8 cellular contexts compared by ENCODE assay signal in the genomic region with DNA sequence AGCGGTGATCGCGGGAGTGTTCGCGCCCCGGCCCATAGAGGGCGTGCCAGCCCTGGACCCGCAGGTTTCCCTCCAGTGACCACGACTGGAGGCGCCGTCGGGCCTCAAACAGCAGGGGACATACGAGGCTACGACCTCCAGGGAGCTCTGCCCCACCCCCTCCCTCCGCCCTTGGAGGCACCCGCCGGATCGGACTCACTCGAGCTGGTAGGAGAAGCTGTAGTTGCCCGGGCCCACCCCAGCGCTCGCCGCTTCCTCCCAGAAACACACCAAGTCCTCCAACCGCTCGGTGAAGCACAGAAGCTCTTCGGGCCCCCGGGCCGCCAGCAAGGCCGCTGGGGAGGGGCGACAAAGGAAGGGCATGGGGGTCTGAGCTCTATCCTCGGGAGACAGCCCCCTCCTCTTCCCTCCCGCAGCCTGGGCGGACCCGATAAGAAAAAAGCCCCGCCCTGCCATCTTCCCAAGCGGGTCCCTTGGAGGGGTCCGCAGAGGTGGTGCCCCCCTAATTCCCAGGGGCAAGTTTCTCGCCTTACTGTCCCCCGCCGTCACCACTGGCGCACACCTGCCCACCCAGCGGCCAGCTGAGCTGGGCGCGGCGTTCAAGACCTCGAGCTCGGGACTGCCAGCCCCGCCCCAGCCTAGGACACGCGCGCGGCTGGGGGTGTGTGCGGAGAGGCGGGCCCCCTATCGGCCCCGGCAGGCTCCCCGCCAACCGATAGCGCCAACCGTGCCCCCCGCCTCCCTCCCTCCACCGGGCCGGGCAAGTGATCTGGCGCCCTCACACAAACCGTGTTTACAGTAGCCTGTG. TPM values are rescaled to one million over a fixed set of nuclear protein-coding genes. Genes with fewer than 3 reads are reported as not detected.
DNase-seq lines count a peak whose midpoint lies in the region; ATAC-seq lines count a peak whose summit lies in the region.

No MANE protein-coding gene starts in this region.

- no peaks in the 10 kb centered on the region for H3K36me3 ChIP-seq in trophoblast cell (ENCODE audit: control insufficient read depth in 1 of 2, insufficient read depth in 2 of 2, low read length in 2 of 2)

- no peak overlapping the region for H2BK12ac ChIP-seq in trophoblast cell (ENCODE audit: low read length)

- H4K12ac ChIP-seq in trophoblast cell (ENCODE audit: low read depth, low read length), result no peak overlapping the region

- no peak overlapping the region for H3K23ac ChIP-seq in trophoblast cell (ENCODE audit: low read length)

- no peaks in the 10 kb centered on the region for H3K79me2 ChIP-seq in trophoblast cell (ENCODE audit: control insufficient read depth, insufficient read depth, low read length, poor library complexity)

- peak overlapping the region; percentile 82 for H3K4me2 ChIP-seq in trophoblast cell (ENCODE audit: low read length)

- no peak overlapping the region for H3K4ac ChIP-seq in trophoblast cell (ENCODE audit: low read depth, low read length)

- H3K4me3 ChIP-seq in trophoblast cell (ENCODE audit: low read depth, low read length), result no peak overlapping the region

- H3K18ac ChIP-seq in trophoblast cell (ENCODE audit: low read length), result no peak overlapping the region

- no peaks in the 10 kb centered on the region for H3K9me3 ChIP-seq in trophoblast cell (ENCODE audit: insufficient read depth, low read depth, low read length)

- no peak overlapping the region for H2BK120ac ChIP-seq in trophoblast cell (ENCODE audit: insufficient read depth, low read length, poor library complexity)

- no peak for ATAC-seq in GM19324 (IDR thresholded peaks at IDR 0.05; ENCODE audit: low FRiP score, unreplicated experiment)

- H2BK5ac ChIP-seq in trophoblast cell (ENCODE audit: low read depth, low read length, poor library complexity), result no peak overlapping the region

- H3K27me3 ChIP-seq in trophoblast cell (ENCODE audit: insufficient read depth, low read length), result no peaks in the 10 kb centered on the region

- no peak overlapping the region for H3K14ac ChIP-seq in trophoblast cell (ENCODE audit: low read length)

- WGBS in trophoblast cell (ENCODE audit: extremely low coverage, insufficient coverage, insufficient read length), result no CpG with 5 or more reads among the region's 65 CpGs

- peak overlapping the region; percentile 50 for H2AFZ ChIP-seq in trophoblast cell (ENCODE audit: insufficient read depth, low read length, poor library complexity)

- H3K4me1 ChIP-seq in trophoblast cell (ENCODE audit: control insufficient read depth in 1 of 2, insufficient read depth in 2 of 2, low read length in 2 of 2), result peaks cover 16 to 19% of the 10 kb centered on the region in 2 experiments

- H4K8ac ChIP-seq in trophoblast cell (ENCODE audit: low read depth, low read length), result peak overlapping the region; percentile 31

- DNase-seq in SHP77 (lab: John Stamatoyannopoulos, UW) (peak; percentile 29 to 55), SHP77 treated with DMSO at 0.1 percent for 48 hours (lab: John Stamatoyannopoulos, UW) (no peak), NCI-H2227 treated with DMSO at 0.1 percent for 48 hours (lab: John Stamatoyannopoulos, UW) (peak; percentile 19), glomerular visceral epithelial cell (ENCODE audit: extremely low spot score) (peak; percentile 43), trophoblast cell (peak; percentile 73 to 81), 8988T (no peak)
- DNase-seq in activated T-cell treated with anti-CD3 and anti-CD28 coated beads, Interleukin-2, amount 50 U/mL, for 1 hour, result peak; percentile 57

- no peak overlapping the region for H3K9ac ChIP-seq in trophoblast cell (ENCODE audit: low read length)

- H2AK5ac ChIP-seq in trophoblast cell (ENCODE audit: low read length), result no peak overlapping the region

- H3K79me1 ChIP-seq in trophoblast cell (ENCODE audit: low read length), result peaks cover 3% of the 10 kb centered on the region

- no peak overlapping the region for H3K27ac ChIP-seq in trophoblast cell (ENCODE audit: low read depth, low read length)

- no peak overlapping the region for H4K91ac ChIP-seq in trophoblast cell (ENCODE audit: low read depth, low read length)

RNA-seq across cellular contexts. Expression of a gene that starts 1.0 kb away (rescaled TPM):
- 5.1 and 5.2 TPM in 2 replicates for polyA plus RNA-seq in trophoblast cell (2013)

RNA-seq across cellular contexts. Expression of a gene that starts 8.6 kb away (rescaled TPM):
- polyA plus RNA-seq in trophoblast cell (2013), result 3.2 and 3.6 TPM in 2 replicates

RNA-seq across cellular contexts. Expression of a gene that starts 27.9 kb away (rescaled TPM):
- 3.7 and 3.9 TPM in 2 replicates for polyA plus RNA-seq in trophoblast cell (2013)

RNA-seq across cellular contexts. Expression of a gene that starts 36.0 kb away (rescaled TPM):
- polyA plus RNA-seq in trophoblast cell (2013), result 27.2 and 29.7 TPM in 2 replicates

RNA-seq across cellular contexts. Expression of a gene that starts 36.8 kb away (rescaled TPM):
- 8.3 and 9.9 TPM in 2 replicates for polyA plus RNA-seq in trophoblast cell (2013)

Comparison
In these comparisons a context has a peak if more than half of its experiments do, and no peak if none do; other contexts are left out.
1. DNase-seq: peak in SHP77 (2 of 2), NCI-H2227 treated with DMSO at 0.1 percent for 48 hours (single experiment), activated T-cell treated with anti-CD3 and anti-CD28 coated beads, Interleukin-2, amount 50 U/mL, for 1 hour (single experiment), glomerular visceral epithelial cell (single experiment) and trophoblast cell (2 of 2); none in SHP77 treated with DMSO at 0.1 percent for 48 hours (single experiment) and 8988T (single experiment).